1 cellular context compared by ENCODE assay signal in genomic region chr10:124388823-124389612, GRCh38.
TF ChIP-seq lines count a peak whose summit lies in the region.

No MANE protein-coding gene starts in this region.

TF ChIP-seq in HepG2, 621 proteins besides CTCF, POLR2A, EP300 and RAD21 (continued from another document and continues in another):
- TF ChIP-seq ZNF142 (CRISPR knock-in tag; IDR thresholded peaks at IDR 0.05): no peak
- peak; percentile 53; the same call in 1 of the 2 replicates for TF ChIP-seq ELF3 (CRISPR knock-in tag; IDR thresholded peaks at IDR 0.05)
- TF ChIP-seq ZNF670 (CRISPR knock-in tag; IDR thresholded peaks at IDR 0.05; ENCODE audit: borderline replicate concordance): no peak
- TF ChIP-seq ZNF644 (CRISPR knock-in tag; IDR thresholded peaks at IDR 0.05; ENCODE audit: low read depth): no peak
- TF ChIP-seq ZNF224 (CRISPR knock-in tag; IDR thresholded peaks at IDR 0.05): no peak
- TF ChIP-seq AKNA (CRISPR knock-in tag; IDR thresholded peaks at IDR 0.05; ENCODE audit: borderline replicate concordance): no peak
- no peak for TF ChIP-seq NFAT5 (CRISPR knock-in tag; IDR thresholded peaks at IDR 0.05)
- TF ChIP-seq MYC (CRISPR knock-in tag; IDR thresholded peaks at IDR 0.05; ENCODE audit: borderline replicate concordance): no peak
- no peak for TF ChIP-seq ZNF253 (CRISPR knock-in tag; IDR thresholded peaks at IDR 0.05; ENCODE audit: borderline replicate concordance)
- TF ChIP-seq ZBTB49 (CRISPR knock-in tag; IDR thresholded peaks at IDR 0.05; ENCODE audit: borderline replicate concordance): no peak
- TF ChIP-seq CBFB (CRISPR knock-in tag; IDR thresholded peaks at IDR 0.05): no peak
- TF ChIP-seq SKIL (CRISPR knock-in tag; IDR thresholded peaks at IDR 0.05; ENCODE audit: borderline replicate concordance): no peak
- TF ChIP-seq NFIB (CRISPR knock-in tag; IDR thresholded peaks at IDR 0.05; ENCODE audit: borderline replicate concordance): no peak
- TF ChIP-seq ZSCAN30 (CRISPR knock-in tag; IDR thresholded peaks at IDR 0.05): no peak
- TF ChIP-seq MXI1 (IDR thresholded peaks at IDR 0.05; ENCODE audit: borderline replicate concordance, low read depth, low read length): peak; percentile 46; the same call in 1 of the 3 replicates
- no peak for TF ChIP-seq BCL6 (CRISPR knock-in tag; IDR thresholded peaks at IDR 0.05)
- TF ChIP-seq ZNF619 (CRISPR knock-in tag; IDR thresholded peaks at IDR 0.05): 0 out of 2 replicates have a peak, but pooled peaks have one; percentile 53
- TF ChIP-seq EZH2 (conservative IDR thresholded peaks at IDR 0.05; ENCODE audit: low read depth, low read length): no peak
- TF ChIP-seq SOX6 (IDR thresholded peaks at IDR 0.05): no peak
- TF ChIP-seq SOX6 (CRISPR knock-in tag; IDR thresholded peaks at IDR 0.05): peak; percentile 19; the same call in 1 of the 2 replicates
- no peak for TF ChIP-seq HNF4G (IDR thresholded peaks at IDR 0.05; ENCODE audit: borderline replicate concordance, low read depth, low read length)
- no peak for TF ChIP-seq HNF4G (CRISPR knock-in tag; IDR thresholded peaks at IDR 0.05; ENCODE audit: borderline replicate concordance, low read depth)
- TF ChIP-seq KLF6 (CRISPR knock-in tag; IDR thresholded peaks at IDR 0.05): no peak
- TF ChIP-seq GMEB1 (CRISPR knock-in tag; IDR thresholded peaks at IDR 0.05; ENCODE audit: borderline replicate concordance): no peak
- TF ChIP-seq ZNF484 (CRISPR knock-in tag; IDR thresholded peaks at IDR 0.05; ENCODE audit: borderline replicate concordance, low read depth): no peak
- TF ChIP-seq ZNF367 (CRISPR knock-in tag; IDR thresholded peaks at IDR 0.05; ENCODE audit: borderline replicate concordance): no peak
- no peak for TF ChIP-seq ZNF329 (CRISPR knock-in tag; IDR thresholded peaks at IDR 0.05; ENCODE audit: low read depth)
- TF ChIP-seq ADNP (CRISPR knock-in tag; IDR thresholded peaks at IDR 0.05): no peak
- TF ChIP-seq MED13 (CRISPR knock-in tag; IDR thresholded peaks at IDR 0.05): no peak
- TF ChIP-seq MTF1 (CRISPR knock-in tag; IDR thresholded peaks at IDR 0.05): no peak
- no peak for TF ChIP-seq HMGA1 (CRISPR knock-in tag; conservative IDR thresholded peaks at IDR 0.05)
- no peak for TF ChIP-seq ZNF446 (CRISPR knock-in tag; IDR thresholded peaks at IDR 0.05)
- no peak for TF ChIP-seq SIX1 (CRISPR knock-in tag; IDR thresholded peaks at IDR 0.05; ENCODE audit: borderline replicate concordance)
- TF ChIP-seq ZNF264 (CRISPR knock-in tag; IDR thresholded peaks at IDR 0.05): no peak
- no peak for TF ChIP-seq ZFP36L2 (CRISPR knock-in tag; IDR thresholded peaks at IDR 0.05)
- TF ChIP-seq GATAD2A (CRISPR knock-in tag; IDR thresholded peaks at IDR 0.05): 0 out of 2 replicates have a peak, but pooled peaks have one; percentile 25
- TF ChIP-seq FOSL2 (CRISPR knock-in tag; IDR thresholded peaks at IDR 0.05): no peak
